In genomic region chr11:111231836-111232235, GRCh38 we compare ENCODE assay signal across 28 cellular contexts. TPM values are rescaled to one million over a fixed set of nuclear protein-coding genes. Genes with fewer than 3 reads are reported as not detected.
DNase-seq lines count a peak whose midpoint lies in the region; ATAC-seq and TF ChIP-seq lines count a peak whose summit lies in the region.
"Had no signal": no experiment of that assay in that cellular context is flagged by ENCODE, and none has a peak within 500 bp of the region (broad histone marks: within the 10 kb centered on the region; RNA-seq: fewer than 3 reads in every experiment).

No MANE protein-coding gene starts in this region.

- no peaks in the 10 kb centered on the region for H3K9me2 ChIP-seq in MM.1S (replicated peaks; ENCODE audit: insufficient read depth, low read length)

- CTCF ChIA-PET in MCF 10A (lab: Yijun Ruan, JAX) (interaction anchor here (0.5 to 4.3 kb wide), 10 partner anchors 50 to 1572 kb away, joined by 3 to 33 read pairs (median 4); no protein-coding TSS in a partner anchor), mammary epithelial cell (lab: Charles Lee; ENCODE audit: low non-redundant PET) (no interaction called here)

- dilution Hi-C loops in mammary epithelial cell (cut with HindIII; ENCODE audit: low sequenced_read_pairs) = no loop called here

- WGBS in mammary epithelial cell (ENCODE audit: low coverage, missing lambda C conversion rate) = 81% methylated on average over 3 of the region's 3 CpGs

- H3K79me2 ChIP-seq in mammary epithelial cell (ENCODE audit: insufficient read depth, low read length) (no peaks in the 10 kb centered on the region), MM.1S (ENCODE audit: low read length) (no peaks in the 10 kb centered on the region)

- no peak overlapping the region for H3K4me3 ChIP-seq in mammary epithelial cell (replicated peaks in 1 of 3; ENCODE audit: insufficient read depth in 1 of 3, low read depth in 2 of 3, low read length in 3 of 3)
- no peak overlapping the region for H3K4me3 ChIP-seq in MM.1S (ENCODE audit: low read length)
- H3K4me3 ChIP-seq in fibroblast of mammary gland (ENCODE audit: control insufficient read depth, low read depth, low read length) = no peak overlapping the region
- no peak overlapping the region for H3K4me3 ChIP-seq in subcutaneous abdominal adipose tissue (ENCODE audit: low read depth in 1 of 5, low read length in 5 of 5)
- H3K4me3 ChIP-seq: BLaER1 treated with 17β-estradiol and CSF1 and Interleukin-3, amounts not matched to agents 10 nM and 100 nM; Peyer's patch; right atrium auricular region; SJCRH30 had no signal

- H3K4me1 ChIP-seq in mammary epithelial cell (ENCODE audit: insufficient read depth, low read length) = no peaks in the 10 kb centered on the region
- peaks cover 4% of the 10 kb centered on the region; the same call in 1 of the 2 replicates for H3K4me1 ChIP-seq in MM.1S (ENCODE audit: low read length)
- H3K4me1 ChIP-seq in subcutaneous abdominal adipose tissue (ENCODE audit: control insufficient read depth in 5 of 5, insufficient read depth in 5 of 5, low read length in 5 of 5) = peaks cover 0 to 19% (median 13%) of the 10 kb centered on the region in 5 donors
- H3K4me1 ChIP-seq: right atrium auricular region, SJCRH30 had no signal

- BruUV-seq in MCF 10A (replicated peaks; lab: Mats Ljungman, UMichigan) (no TSS peak), mammary epithelial cell (replicated peaks; lab: Mats Ljungman, UMichigan) (no TSS peak)

- H3K9me3 ChIP-seq in mammary epithelial cell (replicated peaks; ENCODE audit: insufficient read depth, low read length) (no peaks in the 10 kb centered on the region), MM.1S (replicated peaks; ENCODE audit: insufficient read depth, low read length) (no peaks in the 10 kb centered on the region), subcutaneous abdominal adipose tissue (ENCODE audit: control insufficient read depth in 5 of 5, low read length in 5 of 5) (no peaks in the 10 kb centered on the region)
- H3K9me3 ChIP-seq: BLaER1 treated with 17β-estradiol and CSF1 and Interleukin-3, amounts not matched to agents 10 nM and 100 nM; Peyer's patch; right atrium auricular region; SJCRH30 had no signal

- intact Hi-C loops in MCF 10A (cut with micrococcal nuclease) = loop anchor here (5.0 to 10.0 kb wide), 2 partner anchors 517 to 660 kb away; partner anchors contain the start of gene ARHGAP20
- intact Hi-C loops in mammary epithelial cell (cut with micrococcal nuclease) = loop anchor here (2.0 to 5.0 kb wide), 3 partner anchors 215 to 705 kb away; no protein-coding TSS in a partner anchor
- intact Hi-C loops in left cardiac atrium (cut with DNase I) = loop anchor here in 1 of 2 donors (5.0 to 10.0 kb wide), 2 partner anchors 777 to 1030 kb away; no protein-coding TSS in a partner anchor

- H2AFZ ChIP-seq in mammary epithelial cell (ENCODE audit: low read depth, low read length) (no peak overlapping the region), MM.1S (ENCODE audit: low read length) (no peak overlapping the region)

- H3F3A ChIP-seq in MM.1S (ENCODE audit: insufficient read depth, low read length) = no peaks in the 10 kb centered on the region

- H3K27me3 Mint-ChIP-seq in MCF 10A (ENCODE audit: insufficient read depth, unreplicated experiment) = peaks cover 47% of the 10 kb centered on the region

- H3K27me3 ChIP-seq in mammary epithelial cell (ENCODE audit: insufficient read depth, low read length) (no peaks in the 10 kb centered on the region), MM.1S (replicated peaks; ENCODE audit: insufficient read depth, low read length) (no peaks in the 10 kb centered on the region), subcutaneous abdominal adipose tissue (ENCODE audit: control insufficient read depth in 5 of 5, insufficient read depth in 4 of 5, low read length in 5 of 5) (no peaks in the 10 kb centered on the region)
- H3K27me3 ChIP-seq: BLaER1 treated with 17β-estradiol and CSF1 and Interleukin-3, amounts not matched to agents 10 nM and 100 nM; Peyer's patch; right atrium auricular region; SJCRH30 had no signal

- no peaks in the 10 kb centered on the region for H3K36me3 ChIP-seq in mammary epithelial cell (ENCODE audit: insufficient read depth, low read length)
- H3K36me3 ChIP-seq in MM.1S (replicated peaks; ENCODE audit: insufficient read depth, low read length) = no peaks in the 10 kb centered on the region
- no peaks in the 10 kb centered on the region for H3K36me3 ChIP-seq in subcutaneous abdominal adipose tissue (ENCODE audit: control insufficient read depth in 5 of 5, insufficient read depth in 5 of 5, low read length in 5 of 5)
- H3K36me3 ChIP-seq: BLaER1 treated with 17β-estradiol and CSF1 and Interleukin-3, amounts not matched to agents 10 nM and 100 nM; Peyer's patch; right atrium auricular region; SJCRH30 had no signal

- no peaks in the 10 kb centered on the region for H4K20me1 ChIP-seq in mammary epithelial cell (ENCODE audit: insufficient read depth, low read length)
- no peaks in the 10 kb centered on the region for H4K20me1 ChIP-seq in MM.1S (ENCODE audit: insufficient read depth, low read length)
- H4K20me1 ChIP-seq: BLaER1 treated with 17β-estradiol and CSF1 and Interleukin-3, amounts not matched to agents 10 nM and 100 nM had no signal

- DNase-seq in MCF 10A (ENCODE audit: unreplicated experiment) (no peak), mammary epithelial cell (no peak), MM.1S (peak; percentile 15), fibroblast of mammary gland (ENCODE audit: low read depth) (peak; percentile 6), left cardiac atrium (no peak)
- DNase-seq: activated CD4-positive, alpha-beta T cell treated with anti-CD3 and anti-CD28 coated beads for 4 hours; H9; Karpas-422; naive thymus-derived CD8-positive, alpha-beta T cell; NCI-H1092 treated with DMSO at 0.1 percent for 48 hours; NCI-H2029 treated with DMSO at 0.1 percent for 48 hours; NK-92 treated with Interleukin-12 subunit alpha and Interleukin-12 subunit beta, amount 100 ng/mL, for 24 hours; Peyer's patch; SJCRH30; T-helper 1 cell had no signal

- no peak overlapping the region for H3K27ac Mint-ChIP-seq in MCF 10A (ENCODE audit: low read depth, unreplicated experiment)
- H3K27ac Mint-ChIP-seq: activated T-helper 1 cell treated with anti-CD3 and anti-CD28 coated beads, Interleukin-12 subunit alpha, Interleukin-12 subunit beta, Interleukin-2, Interleukin-4 antibody, amounts not matched to agents 30 ng/mL and 10 ng/mL and 1 ng/mL, durations not matched to agents 14 hours and 24 hours and 36 hours; H9 had no signal

- no peaks in the 10 kb centered on the region for H3K4me1 Mint-ChIP-seq in MCF 10A (ENCODE audit: insufficient read depth, unreplicated experiment)

- no peaks in the 10 kb centered on the region for H3K36me3 Mint-ChIP-seq in MCF 10A (ENCODE audit: insufficient read depth, unreplicated experiment)
- H3K36me3 Mint-ChIP-seq: activated naive CD4-positive, alpha-beta T cell treated with anti-CD3 and anti-CD28 coated beads, Interleukin-2, amount 50 U/mL, for 72 hours; naive thymus-derived CD8-positive, alpha-beta T cell had no signal

- no peak overlapping the region for H3K9ac ChIP-seq in mammary epithelial cell (ENCODE audit: insufficient read depth, low read length)
- no peak overlapping the region for H3K9ac ChIP-seq in MM.1S (ENCODE audit: low read length)
- H3K9ac ChIP-seq in subcutaneous abdominal adipose tissue (ENCODE audit: low read length in 5 of 5) = peak overlapping the region in 1 of 5 donors; percentile 15
- H3K9ac ChIP-seq: BLaER1 treated with 17β-estradiol and CSF1 and Interleukin-3, amounts not matched to agents 10 nM and 100 nM had no signal

- TF ChIP-seq CTCF in MCF 10A (IDR thresholded peaks at IDR 0.05; ENCODE audit: unreplicated experiment) = no peak
- TF ChIP-seq CTCF in mammary epithelial cell (conservative IDR thresholded peaks at IDR 0.05 in 1 of 2, IDR thresholded peaks at IDR 0.05 in 1 of 2; ENCODE audit: extremely low read depth in 1 of 2, insufficient read depth in 1 of 2, low read depth in 1 of 2, low read length in 2 of 2) = no peak
- TF ChIP-seq CTCF in MM.1S (IDR thresholded peaks at IDR 0.05; ENCODE audit: low read length) = no peak
- TF ChIP-seq CTCF in fibroblast of mammary gland (conservative IDR thresholded peaks at IDR 0.05; ENCODE audit: control insufficient read depth, insufficient read depth, low read depth, low read length) = no peak

- H3K27ac ChIP-seq in mammary epithelial cell (ENCODE audit: insufficient read depth, low read depth, low read length) (no peak overlapping the region), MM.1S (ENCODE audit: low read length) (no peak overlapping the region), subcutaneous abdominal adipose tissue (ENCODE audit: low read depth, low read length) (peak overlapping the region; percentile 85)
- H3K27ac ChIP-seq: epithelial cell of prostate, right atrium auricular region, SJCRH30 had no signal

- POLR2A ChIA-PET in MCF 10A (lab: Yijun Ruan, JAX) = interaction anchor here (0.5 to 1.0 kb wide), 2 partner anchors 1031 to 1224 kb away, joined by 3 read pairs; no protein-coding TSS in a partner anchor

- ATAC-seq in left cardiac atrium (no peak), GM18907 (IDR thresholded peaks at IDR 0.05; ENCODE audit: unreplicated experiment) (no peak), HG02798 (IDR thresholded peaks at IDR 0.05; ENCODE audit: poor library complexity, unreplicated experiment) (no peak)
- ATAC-seq: naive thymus-derived CD8-positive, alpha-beta T cell had no signal

- in situ Hi-C loops in mammary epithelial cell (cut with MboI; ENCODE audit: low sequenced_read_pairs in 2 of 2) = loop anchor here (5.0 to 10.0 kb wide), 2 partner anchors 785 to 787 kb away; no protein-coding TSS in a partner anchor

- H3K4me3 Mint-ChIP-seq in MCF 10A (ENCODE audit: unreplicated experiment) = peak overlapping the region; percentile 13
- H3K4me3 Mint-ChIP-seq: activated T-helper 1 cell treated with anti-CD3 and anti-CD28 coated beads, Interleukin-12 subunit alpha, Interleukin-12 subunit beta, Interleukin-2, Interleukin-4 antibody, amounts not matched to agents 30 ng/mL and 10 ng/mL and 1 ng/mL, durations not matched to agents 14 hours and 24 hours and 36 hours; H9 had no signal

- H3K4me2 ChIP-seq in mammary epithelial cell (ENCODE audit: insufficient read depth, low read depth, low read length) = no peak overlapping the region
- H3K4me2 ChIP-seq in MM.1S (ENCODE audit: low read depth, low read length) = no peak overlapping the region

- no peaks in the 10 kb centered on the region for H3K9me3 Mint-ChIP-seq in MCF 10A (ENCODE audit: unreplicated experiment)
- H3K9me3 Mint-ChIP-seq: activated naive CD4-positive, alpha-beta T cell treated with anti-CD3 and anti-CD28 coated beads, Interleukin-2, amount 50 U/mL, for 72 hours; activated T-helper 1 cell treated with anti-CD3 and anti-CD28 coated beads, Interleukin-12 subunit alpha, Interleukin-12 subunit beta, Interleukin-2, Interleukin-4 antibody, amounts not matched to agents 30 ng/mL and 10 ng/mL and 1 ng/mL, durations not matched to agents 14 hours and 24 hours and 36 hours; H9 had no signal

RNA-seq across cellular contexts. Expression of gene POU2AF2, which starts 13.7 kb away (rescaled TPM):
- total RNA-seq in MCF 10A (2022) (not detected in 2 replicates), mammary epithelial cell (not detected), left cardiac atrium (not detected)
- polyA plus RNA-seq in mammary epithelial cell = not detected
- polyA minus RNA-seq in mammary epithelial cell = not detected
- total RNA-seq: A673; activated naive CD4-positive, alpha-beta T cell treated with anti-CD3 and anti-CD28 coated beads, Interleukin-2, amount 50 U/mL, for 72 hours; activated T-helper 1 cell treated with anti-CD3 and anti-CD28 coated beads, Interleukin-12 subunit alpha, Interleukin-12 subunit beta, Interleukin-2, Interleukin-4 antibody, amounts not matched to agents 30 ng/mL and 10 ng/mL and 1 ng/mL, durations not matched to agents 14 hours and 24 hours and 36 hours; astrocyte; H9; kidney epithelial cell; naive thymus-derived CD8-positive, alpha-beta T cell; NCI-H460; osteocyte; right atrium auricular region; SJCRH30 had no signal
- polyA plus RNA-seq: naive thymus-derived CD8-positive, alpha-beta T cell had no signal

Comparison
In these comparisons a context has a peak if more than half of its experiments do, and no peak if none do; other contexts are left out.
1. DNase-seq: peak in MM.1S (single experiment) and fibroblast of mammary gland (single experiment); none in MCF 10A (single experiment), mammary epithelial cell (single experiment) and left cardiac atrium (single experiment).